ENCODE assay signal across 33 cellular contexts in genomic region chrX:111880735-111881134, GRCh38. TPM values are rescaled to one million over a fixed set of nuclear protein-coding genes. Genes with fewer than 3 reads are reported as not detected.
"Had no signal": no experiment of that assay in that cellular context is flagged by ENCODE, and none has a peak within 500 bp of the region (broad histone marks: within the 10 kb centered on the region; RNA-seq: fewer than 3 reads in every experiment).

No MANE protein-coding gene starts in this region.

- DNase-seq: colonic mucosa; cortex of kidney; effector CD8-positive, alpha-beta T cell; effector memory CD8-positive, alpha-beta T cell; endodermal cell; erythroblast; esophagus squamous epithelium; foreskin fibroblast; foreskin melanocyte; gastrocnemius medialis; glutamatergic neuron; head of caudate nucleus; heart right ventricle; hippocampal formation; kidney glomerular epithelial cell; left colon; left lung; lower lobe of right lung; mesenchymal stem cell; mucosa of descending colon; naive B cell had no signal

- H3K4me1 ChIP-seq: colonic mucosa, esophagus squamous epithelium, gastrocnemius medialis, heart right ventricle, left lung, lower lobe of right lung had no signal

- FAIRE-seq: endometrium, islet of Langerhans, keratinocyte had no signal

- H3K27me3 ChIP-seq: colonic mucosa, esophagus squamous epithelium, gastrocnemius medialis had no signal

- ATAC-seq: effector memory CD8-positive, alpha-beta T cell; esophagus mucosa; gastrocnemius medialis; heart right ventricle; left colon; left lung; left ventricle myocardium superior; lower lobe of right lung; mucosa of descending colon had no signal

- H3K36me3 ChIP-seq: colonic mucosa, esophagus squamous epithelium, gastrocnemius medialis, heart right ventricle, left lung, lower lobe of right lung had no signal

- H3K4me3 ChIP-seq: colonic mucosa, esophagus squamous epithelium, gastrocnemius medialis, heart right ventricle, left lung, lower lobe of right lung, mucosa of descending colon had no signal

- H3K9me3 ChIP-seq: colonic mucosa, esophagus squamous epithelium, gastrocnemius medialis, heart right ventricle, left lung, lower lobe of right lung, mucosa of descending colon had no signal

- H3K27ac ChIP-seq: colonic mucosa, epithelial cell of prostate, esophagus squamous epithelium, gastrocnemius medialis, heart right ventricle, left lung, lower lobe of right lung had no signal

RNA-seq across cellular contexts. Expression of gene TRPC5OS, which starts 4.8 kb away (rescaled TPM):
- total RNA-seq: colonic mucosa, dermis microvascular lymphatic vessel endothelial cell, endodermal cell, esophagus mucosa, esophagus squamous epithelium, gastrocnemius medialis, glomerular endothelial cell, heart right ventricle, left colon, left lung, left ventricle myocardium superior, lower leg skin, lower lobe of right lung, lung microvascular endothelial cell, mesenteric fat pad, mucosa of descending colon, myocyte had no signal
- polyA plus RNA-seq: heart right ventricle, keratinocyte had no signal
